ENCODE assay signal across 27 cellular contexts in genomic region chr5:132607133-132607532, GRCh38. TPM values are rescaled to one million over a fixed set of nuclear protein-coding genes. Genes with fewer than 3 reads are reported as not detected.
"Had no signal": no experiment of that assay in that cellular context is flagged by ENCODE, and none has a peak within 500 bp of the region (broad histone marks: within the 10 kb centered on the region; RNA-seq: fewer than 3 reads in every experiment).

No MANE protein-coding gene starts in this region.

- DNase-seq: activated CD4-positive, alpha-beta T cell treated with anti-CD3 and anti-CD28 coated beads for 4 hours; activated CD4-positive, alpha-beta T cell treated with anti-CD3 and anti-CD28 coated beads, Interleukin-2, amount 50 U/mL, for 4 hours; activated CD8-positive, alpha-beta memory T cell treated with anti-CD3 and anti-CD28 coated beads, Interleukin-2, amount 50 U/mL, for 48 hours; activated CD8-positive, alpha-beta T cell treated with anti-CD3 and anti-CD28 coated beads, Interleukin-2, amount 10 ng/mL, durations not matched to agents 7 days and 5 days; activated effector memory CD4-positive, alpha-beta T cell treated with anti-CD3 and anti-CD28 coated beads, Interleukin-2, amount 50 U/mL, for 16 hours; activated naive CD4-positive, alpha-beta T cell treated with Interleukin-2 at 50 U/mL for 16 hours; activated naive CD8-positive, alpha-beta T cell treated with anti-CD3 and anti-CD28 coated beads, Interleukin-2, amount 50 U/mL, for 24 hours; activated T-cell treated with anti-CD3 and anti-CD28 coated beads, Interleukin-2, amount 50 U/mL, for 1 hour; amygdala; cerebellar nuclear complex; colonic mucosa; NCI-H1092; NCI-H1417; NCI-H1930; NCI-H2171 treated with DMSO at 0.1 percent for 48 hours; NCI-H345; NCI-H510A; NCI-H526 treated with DMSO at 0.1 percent for 48 hours; NK-92 treated with Interleukin-12 subunit alpha and Interleukin-12 subunit beta, amount 100 ng/mL, for 24 hours; Peyer's patch; Right ventricle myocardium superior; SJCRH30; SK-N-SH had no signal

- H3K27ac ChIP-seq: colonic mucosa, KMS-11, Peyer's patch, RWPE1, SJCRH30 had no signal

- H3K4me1 ChIP-seq: colonic mucosa, Peyer's patch, SJCRH30 had no signal

- H3K4me3 ChIP-seq: colonic mucosa, Peyer's patch, SJCRH30 had no signal

- H3K9ac ChIP-seq: KMS-11, SK-N-SH had no signal

- H3K9me3 ChIP-seq: colonic mucosa, Peyer's patch, SK-N-SH had no signal

RNA-seq across cellular contexts. Expression of gene IL13, which starts 50.8 kb away (rescaled TPM):
- total RNA-seq: cardiac septum, colonic mucosa, MCF 10A, Peyer's patch, Right ventricle myocardium superior, SJCRH30 had no signal
